Comparison of ENCODE assay signal across 23 cellular contexts in genomic region chr10:112758961-112759360, GRCh38.
DNase-seq lines count a peak whose midpoint lies in the region; ATAC-seq and TF ChIP-seq lines count a peak whose summit lies in the region.
"Had no signal": no experiment of that assay in that cellular context is flagged by ENCODE, and none has a peak within 500 bp of the region (broad histone marks: within the 10 kb centered on the region; RNA-seq: fewer than 3 reads in every experiment).

No MANE protein-coding gene starts in this region.

- H3K36me3 ChIP-seq in BE2C: no peaks in the 10 kb centered on the region
- no peaks in the 10 kb centered on the region for H3K36me3 ChIP-seq in HEK293 (ENCODE audit: control insufficient read depth in 2 of 2, insufficient read depth in 1 of 2, low read length in 2 of 2)
- no peaks in the 10 kb centered on the region for H3K36me3 ChIP-seq in neuronal stem cell (replicated peaks in 1 of 2; ENCODE audit: control insufficient read depth in 2 of 2, insufficient read depth in 2 of 2, low read length in 2 of 2)

- H3K27ac ChIP-seq in HEK293 (ENCODE audit: extremely low read depth, low read depth, low read length): no peak overlapping the region
- no peak overlapping the region for H3K27ac ChIP-seq in neuronal stem cell (replicated peaks; ENCODE audit: low read length)
- H3K27ac ChIP-seq: BLaER1, GM23248, RWPE1 had no signal

- no peak overlapping the region for H3K4me2 ChIP-seq in neuronal stem cell (ENCODE audit: insufficient read depth, low read length, poor library complexity, severe bottlenecking)
- H3K4me2 ChIP-seq: BLaER1 had no signal

- no CpG with 5 or more reads among the region's 2 CpGs for WGBS in neuronal stem cell (ENCODE audit: extremely low coverage in 2 of 2, insufficient read length in 2 of 2, insufficient replicate concordance in 1 of 2), 2 donors

- peak overlapping the region; percentile 6 for H3K18ac ChIP-seq in neuronal stem cell (ENCODE audit: low read length)

- no peak overlapping the region for H4K8ac ChIP-seq in neuronal stem cell (ENCODE audit: low read depth, low read length)

- H2BK120ac ChIP-seq in neuronal stem cell (ENCODE audit: low read depth, low read length): no peak overlapping the region

- H3K4ac ChIP-seq in neuronal stem cell (ENCODE audit: low read length): no peak overlapping the region

- H2BK12ac ChIP-seq in neuronal stem cell (ENCODE audit: low read length): no peak overlapping the region

- H3K9me3 ChIP-seq in BE2C (no peaks in the 10 kb centered on the region), HEK293 (ENCODE audit: control insufficient read depth, insufficient read depth, low read depth, low read length) (no peaks in the 10 kb centered on the region), neuronal stem cell (replicated peaks in 1 of 2; ENCODE audit: control insufficient read depth in 2 of 2, insufficient read depth in 1 of 2, low read depth in 1 of 2, low read length in 2 of 2) (peaks cover 0 to 2% of the 10 kb centered on the region in 2 donors)
- H3K9me3 ChIP-seq: BLaER1 had no signal

- H3K79me1 ChIP-seq in neuronal stem cell (ENCODE audit: low read depth, low read length): no peaks in the 10 kb centered on the region

- 0 out of 2 replicates have a peak overlapping the region, but pooled peaks have one; percentile 15 for H3K4me3 ChIP-seq in BE2C (ENCODE audit: low read depth, low read length)
- H3K4me3 ChIP-seq in HEK293 (ENCODE audit: low read depth, low read length): no peak overlapping the region
- H3K4me3 ChIP-seq in neuronal stem cell (ENCODE audit: low read length in 2 of 2): no peak overlapping the region
- H3K4me3 ChIP-seq: BLaER1, GM23248, K562 had no signal

- no peak for ATAC-seq in GM21528 (IDR thresholded peaks at IDR 0.05; ENCODE audit: low FRiP score, unreplicated experiment)
- no peak for ATAC-seq in GM18520 (IDR thresholded peaks at IDR 0.05; ENCODE audit: unreplicated experiment)
- ATAC-seq: K562, Panc1 had no signal

- no peak overlapping the region for H3K9ac ChIP-seq in neuronal stem cell (ENCODE audit: low read depth, low read length, poor library complexity)
- H3K9ac ChIP-seq: BLaER1, GM23248 had no signal

- H3K23ac ChIP-seq in neuronal stem cell (ENCODE audit: low read depth, low read length, poor library complexity): no peak overlapping the region

- H3K14ac ChIP-seq in neuronal stem cell (ENCODE audit: low read length): no peak overlapping the region

- no peak overlapping the region for H2BK15ac ChIP-seq in neuronal stem cell (ENCODE audit: low read length)

- no peak overlapping the region for H2AK5ac ChIP-seq in neuronal stem cell (ENCODE audit: low read depth, low read length)

- H2BK5ac ChIP-seq in neuronal stem cell (ENCODE audit: low read length): no peak overlapping the region

- CTCF ChIA-PET in HEK293 (lab: Yijun Ruan, JAX): no interaction called here

- H3K4me1 ChIP-seq in BE2C (peaks cover 25% of the 10 kb centered on the region), HEK293 (ENCODE audit: control insufficient read depth, insufficient read depth, low read length) (peaks cover 10% of the 10 kb centered on the region), neuronal stem cell (ENCODE audit: control insufficient read depth in 2 of 2, insufficient read depth in 1 of 2, low read depth in 1 of 2, low read length in 2 of 2) (peaks cover 11 to 18% of the 10 kb centered on the region in 2 donors)
- H3K4me1 ChIP-seq: BLaER1 had no signal

- POLR2A ChIA-PET in HEK293 (lab: Yijun Ruan, JAX): no interaction called here

- no peak overlapping the region for H4K91ac ChIP-seq in neuronal stem cell (ENCODE audit: low read depth, low read length, poor library complexity)

- peak; percentile 72 for DNase-seq in BE2C
- peak; percentile 82 for DNase-seq in islet precursor cell
- no peak for DNase-seq in neuronal stem cell (ENCODE audit: low spot score)
- no peak for DNase-seq in activated CD4-positive, alpha-beta T cell treated with anti-CD3 and anti-CD28 coated beads, Interleukin-2, amount 50 U/mL, for 1 hour
- no peak for DNase-seq in DMS114 treated with DMSO at 0.1 percent for 48 hours (lab: John Stamatoyannopoulos, UW; ENCODE audit: unreplicated experiment)
- DNase-seq: CD4-positive, CD25-positive, alpha-beta regulatory T cell; EL; GF-D8; GM23248; H7; NCI-H1105; NCI-H1436 treated with DMSO at 0.1 percent for 48 hours; NCI-H187 treated with DMSO at 0.1 percent for 48 hours; NCI-H2171 treated with DMSO at 0.1 percent for 48 hours; NCI-H524 treated with DMSO at 0.1 percent for 48 hours; SHP77 had no signal

- no peaks in the 10 kb centered on the region for H3K27me3 ChIP-seq in BE2C
- H3K27me3 ChIP-seq in neuronal stem cell (ENCODE audit: control insufficient read depth in 3 of 3, insufficient read depth in 3 of 3, low read depth in 1 of 3, low read length in 3 of 3): no peaks in the 10 kb centered on the region
- H3K27me3 ChIP-seq: BLaER1 had no signal

- TF ChIP-seq CTCF in BE2C (IDR thresholded peaks at IDR 0.05; ENCODE audit: low read depth, low read length): no peak
- TF ChIP-seq CTCF in HEK293 (tag by site-specific recombination; IDR thresholded peaks at IDR 0.05): no peak

- H2AFZ ChIP-seq in neuronal stem cell (ENCODE audit: low read length): no peak overlapping the region
- H2AFZ ChIP-seq: GM23248 had no signal

TF ChIP-seq in HEK293, 187 proteins besides CTCF, POLR2A, EP300 and RAD21:
- TF ChIP-seq ZNF398 (tag by site-specific recombination; IDR thresholded peaks at IDR 0.05): no peak; the same call in 1 of the 2 replicates
- TF ChIP-seq GLIS1 (tag by site-specific recombination; IDR thresholded peaks at IDR 0.05): 0 out of 2 replicates have a peak, but pooled peaks have one; percentile 22
- TF ChIP-seq ZNF514 (tag by site-specific recombination; IDR thresholded peaks at IDR 0.05): no peak

Comparison
In these comparisons a context has a peak if more than half of its experiments do, and no peak if none do; other contexts are left out.
1. DNase-seq: peak in BE2C (single experiment) and islet precursor cell (single experiment); none in neuronal stem cell (single experiment), activated CD4-positive, alpha-beta T cell treated with anti-CD3 and anti-CD28 coated beads, Interleukin-2, amount 50 U/mL, for 1 hour (single experiment) and DMS114 treated with DMSO at 0.1 percent for 48 hours (single experiment).